In genomic region chr13:68666774-68667397, GRCh38 we compare ENCODE assay signal across 22 cellular contexts.
"Had no signal": no experiment of that assay in that cellular context is flagged by ENCODE, and none has a peak within 500 bp of the region (broad histone marks: within the 10 kb centered on the region; RNA-seq: fewer than 3 reads in every experiment).

No MANE protein-coding gene starts in this region.

- H3K4me3 ChIP-seq: Peyer's patch, SJCRH30 had no signal

- H3K9me3 ChIP-seq: Peyer's patch, SJCRH30, SK-N-SH had no signal

- H3K36me3 ChIP-seq: Peyer's patch, SJCRH30 had no signal

- H3K4me1 ChIP-seq: Peyer's patch, SJCRH30 had no signal

- H3K27me3 ChIP-seq: Peyer's patch, SJCRH30 had no signal

- H3K27ac ChIP-seq: Peyer's patch, RWPE1, SJCRH30 had no signal

- ATAC-seq: activated T-helper 17 cell treated with anti-CD3 and anti-CD28 coated beads, Interleukin-2, amount 50 U/mL, for 72 hours had no signal

- DNase-seq: activated B cell treated with CpG ODN at 0.5 μM for 24 hours; activated CD4-positive, alpha-beta memory T cell treated with anti-CD3 and anti-CD28 coated beads for 36 hours; activated CD4-positive, alpha-beta T cell treated with anti-CD3 and anti-CD28 coated beads for 1 hour; activated CD4-positive, alpha-beta T cell treated with anti-CD3 and anti-CD28 coated beads, Interleukin-2, amount 10 ng/mL, durations not matched to agents 24 days and 14 days; activated gamma-delta T cell; activated naive CD4-positive, alpha-beta T cell treated with anti-CD3 and anti-CD28 coated beads for 36 hours; activated T-cell treated with anti-CD3 and anti-CD28 coated beads for 4 hours; activated T-cell treated with anti-CD3 and anti-CD28 coated beads, Interleukin-2, amount 50 U/mL, for 48 hours; amygdala; NCI-H1048; NCI-H1930; NCI-H2171 treated with DMSO at 0.1 percent for 48 hours; NCI-H226; NCI-H526 treated with DMSO at 0.1 percent for 48 hours; NCI-H82; NK-92 treated with Interleukin-12 subunit alpha and Interleukin-12 subunit beta, amount 100 ng/mL, for 24 hours; Peyer's patch; Right ventricle myocardium superior; SJCRH30; SK-N-SH had no signal
